Comparison of ENCODE assay signal across 8 cellular contexts in the genomic region with DNA sequence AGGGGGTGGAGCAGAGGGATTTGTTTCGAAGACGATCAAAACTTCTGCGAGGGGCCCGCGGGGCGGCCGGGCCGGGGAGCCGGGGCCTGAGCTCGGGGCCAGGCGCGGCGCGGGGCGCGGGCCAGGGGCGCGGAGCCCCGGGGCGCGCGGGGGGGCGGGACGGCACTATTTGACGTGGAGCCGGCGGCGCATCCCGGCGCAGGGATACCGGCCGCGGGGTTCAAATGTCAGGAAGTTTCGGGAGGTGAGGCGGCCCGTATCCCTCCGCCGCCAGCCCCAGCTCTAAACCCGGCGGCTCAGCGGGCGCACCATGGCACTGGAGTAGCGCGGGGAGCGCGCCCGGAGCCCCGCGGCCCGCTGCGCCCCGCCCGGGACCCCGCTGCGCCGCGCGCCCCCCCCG. TPM values are rescaled to one million over a fixed set of nuclear protein-coding genes. Genes with fewer than 3 reads are reported as not detected.
DNase-seq lines count a peak whose midpoint lies in the region; TF ChIP-seq lines count a peak whose summit lies in the region.

TSS of gene LMX1B (plus strand) at position 273 of the 400 bp plus-strand sequence. CDS start 522 bp downstream, outside the sequence.

- peaks cover 0 to 89% of the 10 kb centered on the region in 2 donors for H3K27me3 ChIP-seq in tibial nerve

- H3K36me3 ChIP-seq in ES-I3 (ENCODE audit: insufficient read depth, low read length), result no peaks in the 10 kb centered on the region
- no peaks in the 10 kb centered on the region for H3K36me3 ChIP-seq in tibial nerve

- TF ChIP-seq POLR2A in erythroblast (IDR thresholded peaks at IDR 0.05; ENCODE audit: low read length) (no peak), tibial nerve (IDR thresholded peaks at IDR 0.05) (no peak)

- no peak within 1 kb of the TSS for H3K27ac ChIP-seq in tibial nerve

- H3K4me1 ChIP-seq in ES-I3 (ENCODE audit: insufficient read depth, low read length) (peaks cover 24% of the 10 kb centered on the region), tibial nerve (peaks cover 0 to 61% (median 24%) of the 10 kb centered on the region in 4 donors)

- peak within 1 kb of the TSS in 2 of 4 donors; percentile 12 to 44 for H3K4me3 ChIP-seq in tibial nerve

- DNase-seq in NCI-H510A treated with DMSO at 0.1 percent for 48 hours (lab: John Stamatoyannopoulos, UW), result peak; percentile 31
- DNase-seq in erythroblast (lab: John Stamatoyannopoulos, UW), result peak; percentile 10 to 15
- peak; percentile 86 for DNase-seq in posterior vena cava (ENCODE audit: low spot score)
- DNase-seq in OCI-M1 (lab: John Stamatoyannopoulos, UW), result no peak
- DNase-seq in epidermal melanocyte (ENCODE audit: insufficient read length, low spot score), result no peak
- no peak for DNase-seq in GOT3 (lab: John Stamatoyannopoulos, UW)
- DNase-seq in tibial nerve (ENCODE audit: low spot score in 2 of 2), result no peak

- TF ChIP-seq CTCF in tibial nerve (IDR thresholded peaks at IDR 0.05), result no peak

- peak within 1 kb of the TSS; percentile 39; the same call in 1 of the 2 replicates for H3K9ac ChIP-seq in ES-I3 (ENCODE audit: low read depth, low read length)

- intact Hi-C loops in posterior vena cava (cut with DNase I), result loop anchor here in 1 of 2 donors (5.0 kb wide), 1 partner anchor 169 kb away; no protein-coding TSS in a partner anchor

- H3K9me3 ChIP-seq in ES-I3 (ENCODE audit: control insufficient read depth, insufficient read depth, low read length), result no peaks in the 10 kb centered on the region
- no peaks in the 10 kb centered on the region for H3K9me3 ChIP-seq in tibial nerve

- WGBS in tibial nerve, 2 donors, result 1% methylated on average over 14 to 25 of the region's 59 CpGs

- TF ChIP-seq EP300 in tibial nerve (IDR thresholded peaks at IDR 0.05), result no peak

RNA-seq across cellular contexts. Expression of gene LMX1B, which starts in this region (rescaled TPM):
- total RNA-seq in posterior vena cava (1 to 10 TPM; 1.4 to 1.6 TPM), tibial nerve (1 to 10 TPM in 1 of 4 donors, under 1 TPM in 2, not detected in 1; 0.60 to 1.5 (median 0.78) TPM)

Comparison
In these comparisons a context has a peak if more than half of its experiments do, and no peak if none do; other contexts are left out.
1. DNase-seq: peak in NCI-H510A treated with DMSO at 0.1 percent for 48 hours (single experiment), erythroblast (2 of 2) and posterior vena cava (single experiment); none in OCI-M1 (single experiment), epidermal melanocyte (single experiment), GOT3 (single experiment) and tibial nerve (0 of 2).